ENCODE assay signal across 8 cellular contexts in genomic region chr1:201309420-201309819, GRCh38. TPM values are rescaled to one million over a fixed set of nuclear protein-coding genes. Genes with fewer than 3 reads are reported as not detected.
A peak's percentile ranks its signal among the peaks of the same experiment; 100 is the strongest.
DNase-seq lines count a peak whose midpoint lies in the region; ATAC-seq and TF ChIP-seq lines count a peak whose summit lies in the region.

No MANE protein-coding gene starts in this region.

- H3K27ac ChIP-seq in BLaER1 treated with 17β-estradiol and CSF1 and Interleukin-3, amounts not matched to agents 10 nM and 100 nM, result peak overlapping the region in 6 of 11 experiments; percentile 49 to 81 (median 79); a peak in 12 of 22 replicates

- H3K4me3 ChIP-seq in BLaER1 treated with 17β-estradiol and CSF1 and Interleukin-3, amounts not matched to agents 10 nM and 100 nM, result no peak overlapping the region

- no peaks in the 10 kb centered on the region for H4K20me1 ChIP-seq in BLaER1 treated with 17β-estradiol and CSF1 and Interleukin-3, amounts not matched to agents 10 nM and 100 nM

- no peaks in the 10 kb centered on the region for H3K9me3 ChIP-seq in BLaER1 treated with 17β-estradiol and CSF1 and Interleukin-3, amounts not matched to agents 10 nM and 100 nM (replicated peaks in 1 of 11)

- H3K9ac ChIP-seq in BLaER1 treated with 17β-estradiol and CSF1 and Interleukin-3, amounts not matched to agents 10 nM and 100 nM, result peak overlapping the region in 4 of 11 experiments; percentile 47 to 65 (median 54); a peak in 6 of 22 replicates

- H3K36me3 Mint-ChIP-seq in HFFc6 (ENCODE audit: low read depth) (no peaks in the 10 kb centered on the region), endothelial cell (ENCODE audit: low read depth, unreplicated experiment) (no peaks in the 10 kb centered on the region)

- no peak for ATAC-seq in GM19467 (IDR thresholded peaks at IDR 0.05; ENCODE audit: unreplicated experiment)
- ATAC-seq in HG03139 (IDR thresholded peaks at IDR 0.05; ENCODE audit: unreplicated experiment), result no peak

- H3K4me1 ChIP-seq in BLaER1 treated with 17β-estradiol and CSF1 and Interleukin-3, amounts not matched to agents 10 nM and 100 nM, result peaks cover 47 to 96% (median 70%) of the 10 kb centered on the region in 10 experiments

- H3K27me3 ChIP-seq in BLaER1 treated with 17β-estradiol and CSF1 and Interleukin-3, amounts not matched to agents 10 nM and 100 nM, result peaks cover 0 to 3% (median 0%) of the 10 kb centered on the region in 11 experiments; a peak in 1 of 22 replicates

- DNase-seq in HFFc6 (peak; percentile 72), NCI-H774 (lab: John Stamatoyannopoulos, UW) (peak; percentile 86), endothelial cell (ENCODE audit: low spot score) (peak; percentile 59), mucosa of gallbladder (ENCODE audit: low spot score) (peak; percentile 84), NOMO-1 treated with DMSO at 0.1 percent for 48 hours (lab: John Stamatoyannopoulos, UW; ENCODE audit: unreplicated experiment) (no peak)

- H3K9me3 Mint-ChIP-seq in HFFc6 (no peaks in the 10 kb centered on the region), endothelial cell (ENCODE audit: unreplicated experiment) (no peaks in the 10 kb centered on the region)

- H3K4me1 Mint-ChIP-seq in HFFc6 (ENCODE audit: low read depth), result peaks cover 15% of the 10 kb centered on the region; the same call in 1 of the 2 replicates
- H3K4me1 Mint-ChIP-seq in endothelial cell (ENCODE audit: unreplicated experiment), result peaks cover 8% of the 10 kb centered on the region

- TF ChIP-seq CTCF in HFFc6 (IDR thresholded peaks at IDR 0.05) (no peak; the same call in 1 of the 2 replicates), endothelial cell (IDR thresholded peaks at IDR 0.05; ENCODE audit: unreplicated experiment) (no peak)

- peak overlapping the region in 10 of 11 experiments; percentile 55 to 96 (median 80); a peak in 20 of 22 replicates for H3K4me2 ChIP-seq in BLaER1 treated with 17β-estradiol and CSF1 and Interleukin-3, amounts not matched to agents 10 nM and 100 nM

- H3K4me3 Mint-ChIP-seq in HFFc6 (no peak overlapping the region), endothelial cell (ENCODE audit: unreplicated experiment) (no peak overlapping the region)

- H3K27me3 Mint-ChIP-seq in HFFc6 (ENCODE audit: insufficient read depth) (peaks cover 45% of the 10 kb centered on the region), endothelial cell (ENCODE audit: unreplicated experiment) (peaks cover 2% of the 10 kb centered on the region)

- no peaks in the 10 kb centered on the region for H3K36me3 ChIP-seq in BLaER1 treated with 17β-estradiol and CSF1 and Interleukin-3, amounts not matched to agents 10 nM and 100 nM

- no peak overlapping the region for H3K27ac Mint-ChIP-seq in HFFc6
- no peak overlapping the region for H3K27ac Mint-ChIP-seq in endothelial cell (ENCODE audit: unreplicated experiment)

RNA-seq across cellular contexts. Expression of gene PKP1, which starts 26.1 kb away (rescaled TPM):
- total RNA-seq in HFFc6 (2021; fragmentation: NEBNext Ultra II Directional; extraction: Animal tissue kit (Norgen Biotek cat#: 25700)), result not detected
- total RNA-seq in endothelial cell (ENCODE audit: unreplicated experiment) (0.64 TPM), mucosa of gallbladder (0.09 TPM)
